ENCODE assay signal across 1 cellular context in genomic region chr19:12782174-12782423, GRCh38.
TF ChIP-seq lines count a peak whose summit lies in the region.

No MANE protein-coding gene starts in this region.

TF ChIP-seq in GM12878, 131 proteins besides CTCF, POLR2A, EP300 and RAD21 (continued from another document):
- TF ChIP-seq IRF3 (IDR thresholded peaks at IDR 0.05) (no peak), SIX5 (IDR thresholded peaks at IDR 0.05; ENCODE audit: low read depth, low read length, severe bottlenecking) (no peak), TCF7 (IDR thresholded peaks at IDR 0.05; ENCODE audit: borderline replicate concordance) (no peak), RAD51 (IDR thresholded peaks at IDR 0.05) (peak; percentile 37; the same call in 1 of the 2 replicates), BACH1 (IDR thresholded peaks at IDR 0.05; ENCODE audit: borderline replicate concordance) (no peak), PBX3 (IDR thresholded peaks at IDR 0.05; ENCODE audit: insufficient replicate concordance, low read depth, low read length) (peak; percentile 71), BMI1 (IDR thresholded peaks at IDR 0.05; ENCODE audit: borderline replicate concordance) (no peak), MEF2B (IDR thresholded peaks at IDR 0.05; ENCODE audit: partially characterized antibody, poor library complexity, severe bottlenecking) (no peak), SMARCA5 (IDR thresholded peaks at IDR 0.05) (peak; percentile 88; the same call in 1 of the 2 replicates), MTA2 (IDR thresholded peaks at IDR 0.05; ENCODE audit: low read depth) (peak; percentile 84), ZBTB40 (IDR thresholded peaks at IDR 0.05; ENCODE audit: borderline replicate concordance) (no peak), ATF7 (IDR thresholded peaks at IDR 0.05; ENCODE audit: low read depth) (0 out of 2 replicates have a peak, but pooled peaks have one; percentile 17), USF1 (IDR thresholded peaks at IDR 0.05; ENCODE audit: borderline replicate concordance, extremely low read length, insufficient read depth, low read depth, low read length) (no peak)
TF ChIP-seq in GM12878: peak in this region for 13.
